20 cellular contexts compared by ENCODE assay signal in the genomic region with DNA sequence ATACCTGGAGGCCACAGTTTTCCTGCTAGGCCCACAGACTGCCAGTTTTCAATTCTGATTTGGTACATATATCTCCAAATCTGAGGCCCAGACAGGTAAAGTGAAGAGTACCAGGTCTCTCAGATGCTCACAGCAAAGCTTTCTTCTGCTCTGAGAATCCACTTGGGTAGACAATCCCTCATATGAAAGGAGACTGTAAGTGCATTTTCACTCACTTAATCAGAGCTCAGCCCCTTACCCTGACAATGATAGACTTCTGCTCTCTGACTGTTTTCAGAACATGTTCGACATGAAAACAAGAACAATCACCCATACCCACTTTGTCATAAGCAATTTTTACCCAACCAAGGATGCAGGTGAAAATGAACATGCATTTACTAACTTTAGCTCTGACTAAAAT. TPM values are rescaled to one million over a fixed set of nuclear protein-coding genes. Genes with fewer than 3 reads are reported as not detected.
DNase-seq lines count a peak whose midpoint lies in the region; ATAC-seq, FAIRE-seq and TF ChIP-seq lines count a peak whose summit lies in the region.
"Had no signal": no experiment of that assay in that cellular context is flagged by ENCODE, and none has a peak within 500 bp of the region (broad histone marks: within the 10 kb centered on the region; RNA-seq: fewer than 3 reads in every experiment).

No MANE protein-coding gene starts in this region.

- no peaks in the 10 kb centered on the region for H3K9me3 ChIP-seq in MM.1S (replicated peaks; ENCODE audit: insufficient read depth, low read length)
- H3K9me3 ChIP-seq in small intestine (ENCODE audit: control insufficient read depth, low read depth) = no peaks in the 10 kb centered on the region
- H3K9me3 ChIP-seq: sigmoid colon, thyroid gland had no signal

- H3K4me3 Mint-ChIP-seq in activated T-cell treated with anti-CD3 and anti-CD28 coated beads, Interleukin-2, amount 50 U/mL, for 24 hours = peak overlapping the region; percentile 81
- peak overlapping the region; percentile 35 for H3K4me3 Mint-ChIP-seq in activated naive CD8-positive, alpha-beta T cell treated with anti-CD3 and anti-CD28 coated beads for 36 hours
- H3K4me3 Mint-ChIP-seq: dendritic cell treated with granulocyte-macrophage colony-stimulating factor and Interleukin-4, amounts not matched to agents 40 ng/mL and 50 ng/mL, for 4 days; H9 had no signal

- FAIRE-seq in small intestine (lab: Jason Lieb, UNC) = peak; percentile 53

- peak overlapping the region; percentile 96 for H3K9ac ChIP-seq in MM.1S (ENCODE audit: low read length)

- peak overlapping the region; percentile 100 for H3K27ac ChIP-seq in MM.1S (ENCODE audit: low read length)
- H3K27ac ChIP-seq in small intestine (ENCODE audit: low read depth in 1 of 2, low read length in 1 of 2) = peak overlapping the region; percentile 25 to 69
- H3K27ac ChIP-seq: PC-9, sigmoid colon, thyroid gland, VCaP had no signal

- H4K20me1 ChIP-seq in MM.1S (ENCODE audit: insufficient read depth, low read length) = no peaks in the 10 kb centered on the region

- no peak for DNase-seq in activated T-cell treated with anti-CD3 and anti-CD28 coated beads, Interleukin-2, amount 50 U/mL, for 24 hours
- DNase-seq in activated T-cell treated with anti-CD3 and anti-CD28 coated beads, Interleukin-2, amount 50 U/mL, for 48 hours = no peak
- peak; percentile 52 for DNase-seq in MM.1S
- DNase-seq in activated naive CD8-positive, alpha-beta T cell treated with anti-CD3 and anti-CD28 coated beads for 36 hours = no peak
- DNase-seq in small intestine = no peak
- DNase-seq in NCI-H1092 treated with DMSO at 0.1 percent for 48 hours (lab: John Stamatoyannopoulos, UW) = no peak
- DNase-seq: GF-D8; H9; islet precursor cell; NCI-H187; NCI-H510A; PC-9; sigmoid colon; stimulated activated CD4-positive, alpha-beta T cell treated with anti-CD3 and anti-CD28 coated beads, Interleukin-2, amount 100 ng/mL, for 48 hours; stimulated activated CD8-positive, alpha-beta memory T cell treated with anti-CD3 and anti-CD28 coated beads, Interleukin-4, amount 100 ng/mL, for 48 hours; thyroid gland had no signal

- H3K27me3 ChIP-seq in MM.1S (replicated peaks; ENCODE audit: insufficient read depth, low read length) (no peaks in the 10 kb centered on the region), small intestine (ENCODE audit: control insufficient read depth in 2 of 2, insufficient read depth in 2 of 2, low read length in 2 of 2) (no peaks in the 10 kb centered on the region)
- H3K27me3 ChIP-seq: sigmoid colon, thyroid gland had no signal

- peaks cover 98% of the 10 kb centered on the region for H3K79me2 ChIP-seq in MM.1S (ENCODE audit: low read length)

- H3K4me3 ChIP-seq in MM.1S (ENCODE audit: low read length) = peak overlapping the region; percentile 65
- no peak overlapping the region for H3K4me3 ChIP-seq in small intestine (ENCODE audit: low read depth in 1 of 2, low read length in 2 of 2)
- H3K4me3 ChIP-seq: PC-9, sigmoid colon, thyroid gland had no signal

- TF ChIP-seq CTCF in MM.1S (IDR thresholded peaks at IDR 0.05; ENCODE audit: low read length) = no peak

- peak overlapping the region; percentile 96 for H3K27ac Mint-ChIP-seq in activated T-cell treated with anti-CD3 and anti-CD28 coated beads, Interleukin-2, amount 50 U/mL, for 24 hours
- H3K27ac Mint-ChIP-seq in activated naive CD8-positive, alpha-beta T cell treated with anti-CD3 and anti-CD28 coated beads for 36 hours = peak overlapping the region; percentile 71
- H3K27ac Mint-ChIP-seq: dendritic cell treated with granulocyte-macrophage colony-stimulating factor and Interleukin-4, amounts not matched to agents 40 ng/mL and 50 ng/mL, for 4 days; H9 had no signal

- peaks cover 6% of the 10 kb centered on the region for H3K36me3 Mint-ChIP-seq in activated T-cell treated with anti-CD3 and anti-CD28 coated beads, Interleukin-2, amount 50 U/mL, for 24 hours (ENCODE audit: low read depth)
- H3K36me3 Mint-ChIP-seq in activated naive CD8-positive, alpha-beta T cell treated with anti-CD3 and anti-CD28 coated beads for 36 hours = peaks cover 15% of the 10 kb centered on the region

- peaks cover 26% of the 10 kb centered on the region for H3K4me1 ChIP-seq in MM.1S (ENCODE audit: low read length)
- H3K4me1 ChIP-seq in small intestine (ENCODE audit: control insufficient read depth in 2 of 2, insufficient read depth in 1 of 2, low read depth in 1 of 2, low read length in 1 of 2) = peaks cover 12% of the 10 kb centered on the region in 2 donors
- H3K4me1 ChIP-seq: sigmoid colon, thyroid gland had no signal

- H3K4me2 ChIP-seq in MM.1S (ENCODE audit: low read depth, low read length) = peak overlapping the region; percentile 89
- H3K4me2 ChIP-seq: PC-9 had no signal

- H3K36me3 ChIP-seq in MM.1S (replicated peaks; ENCODE audit: insufficient read depth, low read length) (peaks cover 5% of the 10 kb centered on the region; the same call in 1 of the 2 replicates), small intestine (ENCODE audit: control insufficient read depth in 2 of 2, insufficient read depth in 2 of 2, low read length in 2 of 2) (no peaks in the 10 kb centered on the region)
- H3K36me3 ChIP-seq: sigmoid colon, thyroid gland had no signal

- H3K27me3 Mint-ChIP-seq in activated T-cell treated with anti-CD3 and anti-CD28 coated beads, Interleukin-2, amount 50 U/mL, for 24 hours = no peaks in the 10 kb centered on the region
- H3K27me3 Mint-ChIP-seq in activated naive CD8-positive, alpha-beta T cell treated with anti-CD3 and anti-CD28 coated beads for 36 hours = no peaks in the 10 kb centered on the region
- H3K27me3 Mint-ChIP-seq: dendritic cell treated with granulocyte-macrophage colony-stimulating factor and Interleukin-4, amounts not matched to agents 40 ng/mL and 50 ng/mL, for 4 days had no signal

- H3K4me1 Mint-ChIP-seq in activated T-cell treated with anti-CD3 and anti-CD28 coated beads, Interleukin-2, amount 50 U/mL, for 24 hours (ENCODE audit: low read depth) = peaks cover 85% of the 10 kb centered on the region
- H3K4me1 Mint-ChIP-seq in activated naive CD8-positive, alpha-beta T cell treated with anti-CD3 and anti-CD28 coated beads for 36 hours = peaks cover 63% of the 10 kb centered on the region

- no peak overlapping the region for H2AFZ ChIP-seq in MM.1S (ENCODE audit: low read length)
- H2AFZ ChIP-seq: PC-9 had no signal

- H3K9me3 Mint-ChIP-seq in activated T-cell treated with anti-CD3 and anti-CD28 coated beads, Interleukin-2, amount 50 U/mL, for 24 hours = no peaks in the 10 kb centered on the region
- no peaks in the 10 kb centered on the region for H3K9me3 Mint-ChIP-seq in activated naive CD8-positive, alpha-beta T cell treated with anti-CD3 and anti-CD28 coated beads for 36 hours
- H3K9me3 Mint-ChIP-seq: dendritic cell treated with granulocyte-macrophage colony-stimulating factor and Interleukin-4, amounts not matched to agents 40 ng/mL and 50 ng/mL, for 4 days; H9 had no signal

- H3F3A ChIP-seq in MM.1S (ENCODE audit: insufficient read depth, low read length) = peaks cover 89% of the 10 kb centered on the region

- no peaks in the 10 kb centered on the region for H3K9me2 ChIP-seq in MM.1S (replicated peaks; ENCODE audit: insufficient read depth, low read length)

- ATAC-seq in GM21390 (IDR thresholded peaks at IDR 0.05; ENCODE audit: unreplicated experiment) (no peak), GM18502 (IDR thresholded peaks at IDR 0.05; ENCODE audit: poor library complexity, unreplicated experiment) (no peak)

- WGBS in small intestine, 3 donors = 47 to 71% (median 50%) methylated on average over 1 of the region's 1 CpG

RNA-seq across cellular contexts. Expression of a gene that starts 7.1 kb away (rescaled TPM):
- 1 to 10 TPM; 9.2 to 9.4 TPM for total RNA-seq in activated naive CD8-positive, alpha-beta T cell treated with anti-CD3 and anti-CD28 coated beads for 36 hours
- polyA plus RNA-seq in small intestine = 1 to 10 TPM; 1.4 to 3.7 (median 2.2) TPM
